In the genomic region with DNA sequence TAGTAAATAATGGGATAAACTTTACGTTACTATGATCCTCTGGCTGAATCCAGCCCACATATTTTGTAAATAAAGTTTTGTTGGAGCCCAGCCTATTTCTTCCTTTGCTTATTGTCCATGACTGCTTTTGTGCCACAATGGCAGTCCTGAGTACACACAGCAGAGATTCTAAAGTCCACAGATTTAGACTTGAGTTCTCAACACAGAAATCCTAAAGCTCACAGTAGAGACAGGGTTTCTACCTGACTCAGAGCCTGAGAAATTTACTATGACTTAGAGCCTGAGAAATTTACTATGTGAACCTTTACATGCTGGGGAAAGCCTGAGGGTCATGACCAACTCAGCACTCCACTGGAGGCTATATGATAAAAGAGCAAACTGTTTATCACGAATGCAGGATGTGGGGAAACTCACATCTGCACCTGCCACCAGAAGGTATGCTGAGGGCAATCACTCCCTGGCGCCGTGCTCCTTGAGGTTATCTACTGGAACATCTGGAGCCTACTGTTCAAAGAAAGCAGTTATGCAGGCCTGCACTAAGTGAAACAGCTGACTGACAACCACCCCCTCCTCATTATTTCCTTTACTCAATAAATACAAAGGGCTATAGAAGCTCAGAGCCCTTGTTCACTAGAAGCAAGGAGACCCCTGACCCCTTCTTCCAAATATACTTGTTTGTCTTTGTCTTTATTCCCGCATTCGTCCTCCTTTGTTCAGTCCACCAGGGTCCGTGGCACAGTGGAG, we compare ENCODE assay signal across 1 cellular context.
A peak's percentile ranks its signal among the peaks of the same experiment; 100 is the strongest.
TF ChIP-seq lines count a peak whose summit lies in the region.

No MANE protein-coding gene starts in this region.

TF ChIP-seq in K562, 482 proteins besides CTCF, POLR2A, EP300 and RAD21 (continued from another document and continues in another):
- TF ChIP-seq, protein P1, sequence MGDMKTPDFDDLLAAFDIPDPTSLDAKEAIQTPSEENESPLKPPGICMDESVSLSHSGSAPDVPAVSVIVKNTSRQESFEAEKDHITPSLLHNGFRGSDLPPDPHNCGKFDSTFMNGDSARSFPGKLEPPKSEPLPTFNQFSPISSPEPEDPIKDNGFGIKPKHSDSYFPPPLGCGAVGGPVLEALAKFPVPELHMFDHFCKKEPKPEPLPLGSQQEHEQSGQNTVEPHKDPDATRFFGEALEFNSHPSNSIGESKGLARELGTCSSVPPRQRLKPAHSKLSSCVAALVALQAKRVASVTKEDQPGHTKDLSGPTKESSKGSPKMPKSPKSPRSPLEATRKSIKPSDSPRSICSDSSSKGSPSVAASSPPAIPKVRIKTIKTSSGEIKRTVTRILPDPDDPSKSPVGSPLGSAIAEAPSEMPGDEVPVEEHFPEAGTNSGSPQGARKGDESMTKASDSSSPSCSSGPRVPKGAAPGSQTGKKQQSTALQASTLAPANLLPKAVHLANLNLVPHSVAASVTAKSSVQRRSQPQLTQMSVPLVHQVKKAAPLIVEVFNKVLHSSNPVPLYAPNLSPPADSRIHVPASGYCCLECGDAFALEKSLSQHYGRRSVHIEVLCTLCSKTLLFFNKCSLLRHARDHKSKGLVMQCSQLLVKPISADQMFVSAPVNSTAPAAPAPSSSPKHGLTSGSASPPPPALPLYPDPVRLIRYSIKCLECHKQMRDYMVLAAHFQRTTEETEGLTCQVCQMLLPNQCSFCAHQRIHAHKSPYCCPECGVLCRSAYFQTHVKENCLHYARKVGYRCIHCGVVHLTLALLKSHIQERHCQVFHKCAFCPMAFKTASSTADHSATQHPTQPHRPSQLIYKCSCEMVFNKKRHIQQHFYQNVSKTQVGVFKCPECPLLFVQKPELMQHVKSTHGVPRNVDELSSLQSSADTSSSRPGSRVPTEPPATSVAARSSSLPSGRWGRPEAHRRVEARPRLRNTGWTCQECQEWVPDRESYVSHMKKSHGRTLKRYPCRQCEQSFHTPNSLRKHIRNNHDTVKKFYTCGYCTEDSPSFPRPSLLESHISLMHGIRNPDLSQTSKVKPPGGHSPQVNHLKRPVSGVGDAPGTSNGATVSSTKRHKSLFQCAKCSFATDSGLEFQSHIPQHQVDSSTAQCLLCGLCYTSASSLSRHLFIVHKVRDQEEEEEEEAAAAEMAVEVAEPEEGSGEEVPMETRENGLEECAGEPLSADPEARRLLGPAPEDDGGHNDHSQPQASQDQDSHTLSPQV (IDR thresholded peaks at IDR 0.05): no peak
- TF ChIP-seq SMARCE1 (IDR thresholded peaks at IDR 0.05): peak; percentile 46; the same call in 1 of the 2 replicates
- no peak for TF ChIP-seq FOXK1 (CRISPR knock-in tag; IDR thresholded peaks at IDR 0.05; ENCODE audit: borderline replicate concordance)
- TF ChIP-seq PHTF2 (CRISPR knock-in tag; IDR thresholded peaks at IDR 0.05): no peak
- TF ChIP-seq, protein P2, sequence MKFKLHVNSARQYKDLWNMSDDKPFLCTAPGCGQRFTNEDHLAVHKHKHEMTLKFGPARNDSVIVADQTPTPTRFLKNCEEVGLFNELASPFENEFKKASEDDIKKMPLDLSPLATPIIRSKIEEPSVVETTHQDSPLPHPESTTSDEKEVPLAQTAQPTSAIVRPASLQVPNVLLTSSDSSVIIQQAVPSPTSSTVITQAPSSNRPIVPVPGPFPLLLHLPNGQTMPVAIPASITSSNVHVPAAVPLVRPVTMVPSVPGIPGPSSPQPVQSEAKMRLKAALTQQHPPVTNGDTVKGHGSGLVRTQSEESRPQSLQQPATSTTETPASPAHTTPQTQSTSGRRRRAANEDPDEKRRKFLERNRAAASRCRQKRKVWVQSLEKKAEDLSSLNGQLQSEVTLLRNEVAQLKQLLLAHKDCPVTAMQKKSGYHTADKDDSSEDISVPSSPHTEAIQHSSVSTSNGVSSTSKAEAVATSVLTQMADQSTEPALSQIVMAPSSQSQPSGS (CRISPR knock-in tag; IDR thresholded peaks at IDR 0.05): no peak
- TF ChIP-seq XRCC3 (IDR thresholded peaks at IDR 0.05): peak; percentile 35; the same call in 1 of the 2 replicates
- TF ChIP-seq, protein P3, sequence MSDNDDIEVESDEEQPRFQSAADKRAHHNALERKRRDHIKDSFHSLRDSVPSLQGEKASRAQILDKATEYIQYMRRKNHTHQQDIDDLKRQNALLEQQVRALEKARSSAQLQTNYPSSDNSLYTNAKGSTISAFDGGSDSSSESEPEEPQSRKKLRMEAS (CRISPR knock-in tag; IDR thresholded peaks at IDR 0.05): no peak
- TF ChIP-seq FOXM1 (IDR thresholded peaks at IDR 0.05; ENCODE audit: low read depth): 0 out of 2 replicates have a peak, but pooled peaks have one; percentile 57
- TF ChIP-seq FOXM1 (CRISPR knock-in tag; IDR thresholded peaks at IDR 0.05; ENCODE audit: low read depth): no peak
- peak in 1 of 2 experiments; percentile 73; a peak in 3 of 4 replicates for TF ChIP-seq RCOR1 (IDR thresholded peaks at IDR 0.05; ENCODE audit: borderline replicate concordance in 1 of 2, low read depth in 2 of 2, low read length in 2 of 2)
- peak; percentile 62; the same call in 1 of the 2 replicates for TF ChIP-seq CTBP1 (IDR thresholded peaks at IDR 0.05; ENCODE audit: borderline replicate concordance)
- no peak for TF ChIP-seq DMBX1 (CRISPR knock-in tag; IDR thresholded peaks at IDR 0.05; ENCODE audit: borderline replicate concordance)
- peak in 1 of 2 experiments; percentile 51; a peak in 1 of 4 replicates for TF ChIP-seq TBL1XR1 (IDR thresholded peaks at IDR 0.05; ENCODE audit: low read length in 2 of 2)
- TF ChIP-seq TRIM28 (IDR thresholded peaks at IDR 0.05): peak; percentile 65; the same call in 1 of the 2 replicates
- no peak for TF ChIP-seq PHF21A (IDR thresholded peaks at IDR 0.05; ENCODE audit: borderline replicate concordance, low read depth)
- TF ChIP-seq, protein P4, sequence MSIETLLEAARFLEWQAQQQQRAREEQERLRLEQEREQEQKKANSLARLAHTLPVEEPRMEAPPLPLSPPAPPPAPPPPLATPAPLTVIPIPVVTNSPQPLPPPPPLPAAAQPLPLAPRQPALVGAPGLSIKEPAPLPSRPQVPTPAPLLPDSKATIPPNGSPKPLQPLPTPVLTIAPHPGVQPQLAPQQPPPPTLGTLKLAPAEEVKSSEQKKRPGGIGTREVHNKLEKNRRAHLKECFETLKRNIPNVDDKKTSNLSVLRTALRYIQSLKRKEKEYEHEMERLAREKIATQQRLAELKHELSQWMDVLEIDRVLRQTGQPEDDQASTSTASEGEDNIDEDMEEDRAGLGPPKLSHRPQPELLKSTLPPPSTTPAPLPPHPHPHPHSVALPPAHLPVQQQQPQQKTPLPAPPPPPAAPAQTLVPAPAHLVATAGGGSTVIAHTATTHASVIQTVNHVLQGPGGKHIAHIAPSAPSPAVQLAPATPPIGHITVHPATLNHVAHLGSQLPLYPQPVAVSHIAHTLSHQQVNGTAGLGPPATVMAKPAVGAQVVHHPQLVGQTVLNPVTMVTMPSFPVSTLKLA (conservative IDR thresholded peaks at IDR 0.05): 0 out of 4 replicates have a peak, but pooled peaks of 1 of the 2 experiments have one; percentile 13
- no peak for TF ChIP-seq KDM2B (CRISPR knock-in tag; IDR thresholded peaks at IDR 0.05)
- TF ChIP-seq NELFE (IDR thresholded peaks at IDR 0.05; ENCODE audit: insufficient read depth, insufficient read length): no peak
- TF ChIP-seq PRPF4 (IDR thresholded peaks at IDR 0.05; ENCODE audit: insufficient read depth, low read depth, low read length, poor library complexity, severe bottlenecking): no peak
- no peak for TF ChIP-seq ZNF134 (CRISPR knock-in tag; conservative IDR thresholded peaks at IDR 0.05)
- peak; percentile 67; the same call in 1 of the 2 replicates for TF ChIP-seq CXXC5 (CRISPR knock-in tag; IDR thresholded peaks at IDR 0.05)
- TF ChIP-seq KAT2B (IDR thresholded peaks at IDR 0.05; ENCODE audit: low read depth, low read length): no peak
- peak; percentile 87 for TF ChIP-seq ZBTB7A (IDR thresholded peaks at IDR 0.05; ENCODE audit: borderline replicate concordance, control insufficient read depth, low read depth, low read length)
- TF ChIP-seq HNRNPUL1 (IDR thresholded peaks at IDR 0.05; ENCODE audit: low read length): no peak
- peak; percentile 97 to 98 for TF ChIP-seq TRIM24 (IDR thresholded peaks at IDR 0.05)
- TF ChIP-seq FOSL1 (tag; conservative IDR thresholded peaks at IDR 0.05): 0 out of 2 replicates have a peak, but pooled peaks have one; percentile 14
- peak; percentile 70; the same call in 1 of the 2 replicates for TF ChIP-seq SOX6 (IDR thresholded peaks at IDR 0.05)
- no peak for TF ChIP-seq ZKSCAN8 (CRISPR knock-in tag; IDR thresholded peaks at IDR 0.05)
- TF ChIP-seq, protein P5, sequence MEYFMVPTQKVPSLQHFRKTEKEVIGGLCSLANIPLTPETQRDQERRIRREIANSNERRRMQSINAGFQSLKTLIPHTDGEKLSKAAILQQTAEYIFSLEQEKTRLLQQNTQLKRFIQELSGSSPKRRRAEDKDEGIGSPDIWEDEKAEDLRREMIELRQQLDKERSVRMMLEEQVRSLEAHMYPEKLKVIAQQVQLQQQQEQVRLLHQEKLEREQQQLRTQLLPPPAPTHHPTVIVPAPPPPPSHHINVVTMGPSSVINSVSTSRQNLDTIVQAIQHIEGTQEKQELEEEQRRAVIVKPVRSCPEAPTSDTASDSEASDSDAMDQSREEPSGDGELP (CRISPR knock-in tag; IDR thresholded peaks at IDR 0.05; ENCODE audit: borderline replicate concordance): peak; percentile 72
- TF ChIP-seq, protein P6, sequence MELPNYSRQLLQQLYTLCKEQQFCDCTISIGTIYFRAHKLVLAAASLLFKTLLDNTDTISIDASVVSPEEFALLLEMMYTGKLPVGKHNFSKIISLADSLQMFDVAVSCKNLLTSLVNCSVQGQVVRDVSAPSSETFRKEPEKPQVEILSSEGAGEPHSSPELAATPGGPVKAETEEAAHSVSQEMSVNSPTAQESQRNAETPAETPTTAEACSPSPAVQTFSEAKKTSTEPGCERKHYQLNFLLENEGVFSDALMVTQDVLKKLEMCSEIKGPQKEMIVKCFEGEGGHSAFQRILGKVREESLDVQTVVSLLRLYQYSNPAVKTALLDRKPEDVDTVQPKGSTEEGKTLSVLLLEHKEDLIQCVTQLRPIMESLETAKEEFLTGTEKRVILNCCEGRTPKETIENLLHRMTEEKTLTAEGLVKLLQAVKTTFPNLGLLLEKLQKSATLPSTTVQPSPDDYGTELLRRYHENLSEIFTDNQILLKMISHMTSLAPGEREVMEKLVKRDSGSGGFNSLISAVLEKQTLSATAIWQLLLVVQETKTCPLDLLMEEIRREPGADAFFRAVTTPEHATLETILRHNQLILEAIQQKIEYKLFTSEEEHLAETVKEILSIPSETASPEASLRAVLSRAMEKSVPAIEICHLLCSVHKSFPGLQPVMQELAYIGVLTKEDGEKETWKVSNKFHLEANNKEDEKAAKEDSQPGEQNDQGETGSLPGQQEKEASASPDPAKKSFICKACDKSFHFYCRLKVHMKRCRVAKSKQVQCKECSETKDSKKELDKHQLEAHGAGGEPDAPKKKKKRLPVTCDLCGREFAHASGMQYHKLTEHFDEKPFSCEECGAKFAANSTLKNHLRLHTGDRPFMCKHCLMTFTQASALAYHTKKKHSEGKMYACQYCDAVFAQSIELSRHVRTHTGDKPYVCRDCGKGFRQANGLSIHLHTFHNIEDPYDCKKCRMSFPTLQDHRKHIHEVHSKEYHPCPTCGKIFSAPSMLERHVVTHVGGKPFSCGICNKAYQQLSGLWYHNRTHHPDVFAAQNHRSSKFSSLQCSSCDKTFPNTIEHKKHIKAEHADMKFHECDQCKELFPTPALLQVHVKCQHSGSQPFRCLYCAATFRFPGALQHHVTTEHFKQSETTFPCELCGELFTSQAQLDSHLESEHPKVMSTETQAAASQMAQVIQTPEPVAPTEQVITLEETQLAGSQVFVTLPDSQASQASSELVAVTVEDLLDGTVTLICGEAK (IDR thresholded peaks at IDR 0.05): peak; percentile 76
- TF ChIP-seq, protein P6 (CRISPR knock-in tag; IDR thresholded peaks at IDR 0.05): no peak
- no peak for TF ChIP-seq PPARD (CRISPR knock-in tag; IDR thresholded peaks at IDR 0.05)
- TF ChIP-seq SRF (CRISPR knock-in tag; IDR thresholded peaks at IDR 0.05): no peak
- TF ChIP-seq BRD4 (IDR thresholded peaks at IDR 0.05): no peak
- 0 out of 2 replicates have a peak, but pooled peaks have one; percentile 40 for TF ChIP-seq NCOA1 (IDR thresholded peaks at IDR 0.05; ENCODE audit: low read depth)
